In genomic region chr4:1797298-1797860, GRCh38 we compare ENCODE assay signal across 1 cellular context.
TF ChIP-seq lines count a peak whose summit lies in the region.

No MANE protein-coding gene starts in this region.

TF ChIP-seq in HepG2, 621 proteins besides CTCF, POLR2A, EP300 and RAD21 (continued from another document):
- no peak for TF ChIP-seq RORA (CRISPR knock-in tag; IDR thresholded peaks at IDR 0.05)
- no peak for TF ChIP-seq MAFG (CRISPR knock-in tag; IDR thresholded peaks at IDR 0.05)
- TF ChIP-seq KDM2A (CRISPR knock-in tag; IDR thresholded peaks at IDR 0.05; ENCODE audit: borderline replicate concordance, low read depth), result no peak
- TF ChIP-seq ZNF768 (CRISPR knock-in tag; IDR thresholded peaks at IDR 0.05), result no peak
- TF ChIP-seq KDM6A (CRISPR knock-in tag; IDR thresholded peaks at IDR 0.05; ENCODE audit: low read depth), result no peak
- peak; percentile 67 for TF ChIP-seq PATZ1 (CRISPR knock-in tag; IDR thresholded peaks at IDR 0.05)
- no peak for TF ChIP-seq PAX8 (CRISPR knock-in tag; IDR thresholded peaks at IDR 0.05; ENCODE audit: borderline replicate concordance)
- peak; percentile 71 for TF ChIP-seq ZNF687 (CRISPR knock-in tag; IDR thresholded peaks at IDR 0.05)
- no peak for TF ChIP-seq ASH2L (IDR thresholded peaks at IDR 0.05; ENCODE audit: insufficient read length, low read depth, low read length)
- TF ChIP-seq MXD3 (CRISPR knock-in tag; IDR thresholded peaks at IDR 0.05), result no peak
- TF ChIP-seq MED8 (CRISPR knock-in tag; IDR thresholded peaks at IDR 0.05; ENCODE audit: insufficient replicate concordance), result peak; percentile 15
- TF ChIP-seq MAFK (conservative IDR thresholded peaks at IDR 0.05 in 1 of 2, IDR thresholded peaks at IDR 0.05 in 1 of 2; ENCODE audit: low read length in 2 of 2), result no peak
- TF ChIP-seq TEAD2 (CRISPR knock-in tag; IDR thresholded peaks at IDR 0.05), result no peak
- peak; percentile 35; the same call in 1 of the 2 replicates for TF ChIP-seq ZFP91 (CRISPR knock-in tag; IDR thresholded peaks at IDR 0.05; ENCODE audit: borderline replicate concordance)
- TF ChIP-seq ZNF512 (CRISPR knock-in tag; IDR thresholded peaks at IDR 0.05), result no peak
- no peak for TF ChIP-seq SUZ12 (IDR thresholded peaks at IDR 0.05; ENCODE audit: low read depth, low read length)
- TF ChIP-seq ZNF557 (CRISPR knock-in tag; IDR thresholded peaks at IDR 0.05), result no peak
- TF ChIP-seq ZNF562 (CRISPR knock-in tag; IDR thresholded peaks at IDR 0.05; ENCODE audit: borderline replicate concordance), result no peak
- TF ChIP-seq ZFP41 (CRISPR knock-in tag; IDR thresholded peaks at IDR 0.05; ENCODE audit: borderline replicate concordance), result no peak
- no peak for TF ChIP-seq MEIS1 (CRISPR knock-in tag; IDR thresholded peaks at IDR 0.05; ENCODE audit: borderline replicate concordance)
- 0 out of 2 replicates have a peak, but pooled peaks have one; percentile 2 for TF ChIP-seq GATAD2A (CRISPR knock-in tag; IDR thresholded peaks at IDR 0.05)
- TF ChIP-seq RBM22 (optimal IDR thresholded peaks at IDR 0.05; ENCODE audit: low read length), result peak; percentile 41
- no peak for TF ChIP-seq ZNF530 (CRISPR knock-in tag; IDR thresholded peaks at IDR 0.05; ENCODE audit: low read depth)
- no peak for TF ChIP-seq ATF1 (CRISPR knock-in tag; IDR thresholded peaks at IDR 0.05)
- TF ChIP-seq ZNF546 (CRISPR knock-in tag; conservative IDR thresholded peaks at IDR 0.05), result 0 out of 2 replicates have a peak, but pooled peaks have one; percentile 26
- TF ChIP-seq GABPB1 (CRISPR knock-in tag; IDR thresholded peaks at IDR 0.05), result no peak; the same call in 1 of the 2 replicates
- TF ChIP-seq NFE2L1 (CRISPR knock-in tag; IDR thresholded peaks at IDR 0.05; ENCODE audit: borderline replicate concordance), result no peak
- TF ChIP-seq ZNF3 (CRISPR knock-in tag; IDR thresholded peaks at IDR 0.05), result no peak
- peak; percentile 98 for TF ChIP-seq AGO2 (optimal IDR thresholded peaks at IDR 0.05; ENCODE audit: low read depth, low read length)
- TF ChIP-seq ZXDC (CRISPR knock-in tag; IDR thresholded peaks at IDR 0.05), result no peak
- no peak for TF ChIP-seq ZNF17 (CRISPR knock-in tag; IDR thresholded peaks at IDR 0.05)
- TF ChIP-seq HINFP (CRISPR knock-in tag; IDR thresholded peaks at IDR 0.05; ENCODE audit: low read depth), result no peak
- TF ChIP-seq SOX6 (IDR thresholded peaks at IDR 0.05), result no peak
- TF ChIP-seq SOX6 (CRISPR knock-in tag; IDR thresholded peaks at IDR 0.05), result no peak
